In genomic region chr19:13282486-13283065, GRCh38 we compare ENCODE assay signal across 14 cellular contexts.
A peak's percentile ranks its signal among the peaks of the same experiment; 100 is the strongest.
DNase-seq lines count a peak whose midpoint lies in the region; ATAC-seq lines count a peak whose summit lies in the region.
"Had no signal": no experiment of that assay in that cellular context is flagged by ENCODE, and none has a peak within 500 bp of the region (broad histone marks: within the 10 kb centered on the region; RNA-seq: fewer than 3 reads in every experiment).

No MANE protein-coding gene starts in this region.

- ATAC-seq in activated T-cell treated with anti-CD3 and anti-CD28 coated beads, Interleukin-2, amount 50 U/mL, for 72 hours (replicated peaks in 1 of 2) = no peak
- ATAC-seq: GM12878 had no signal

- H3K9me3 ChIP-seq in neuronal stem cell (replicated peaks in 1 of 2; ENCODE audit: control insufficient read depth in 2 of 2, insufficient read depth in 1 of 2, low read depth in 1 of 2, low read length in 2 of 2) = no peaks in the 10 kb centered on the region

- H3K4ac ChIP-seq in neuronal stem cell (ENCODE audit: low read length) = no peak overlapping the region

- peak overlapping the region; percentile 43 for H3K27ac Mint-ChIP-seq in activated naive CD4-positive, alpha-beta T cell treated with anti-CD3 and anti-CD28 coated beads, Interleukin-2, amount 50 U/mL, for 24 hours
- H3K27ac Mint-ChIP-seq in activated naive CD4-positive, alpha-beta T cell treated with anti-CD3 and anti-CD28 coated beads for 36 hours = no peak overlapping the region
- no peak overlapping the region for H3K27ac Mint-ChIP-seq in activated T-cell treated with anti-CD3 and anti-CD28 coated beads, Interleukin-2, amount 50 U/mL, for 72 hours

- H3K14ac ChIP-seq in neuronal stem cell (ENCODE audit: low read length) = no peak overlapping the region

- peaks cover 0 to 5% of the 10 kb centered on the region in 2 donors for H3K4me1 ChIP-seq in neuronal stem cell (ENCODE audit: control insufficient read depth in 2 of 2, insufficient read depth in 1 of 2, low read depth in 1 of 2, low read length in 2 of 2)

- no peak overlapping the region for H3K9ac ChIP-seq in neuronal stem cell (ENCODE audit: low read depth, low read length, poor library complexity)

- H3K36me3 Mint-ChIP-seq in activated naive CD4-positive, alpha-beta T cell treated with anti-CD3 and anti-CD28 coated beads, Interleukin-2, amount 50 U/mL, for 24 hours = no peaks in the 10 kb centered on the region
- no peaks in the 10 kb centered on the region for H3K36me3 Mint-ChIP-seq in activated naive CD4-positive, alpha-beta T cell treated with anti-CD3 and anti-CD28 coated beads for 36 hours (ENCODE audit: low read depth)
- no peaks in the 10 kb centered on the region for H3K36me3 Mint-ChIP-seq in activated T-cell treated with anti-CD3 and anti-CD28 coated beads, Interleukin-2, amount 50 U/mL, for 72 hours (ENCODE audit: insufficient read depth in 2 of 2)
- H3K36me3 Mint-ChIP-seq: CD4-positive, alpha-beta memory T cell had no signal

- H2BK120ac ChIP-seq in neuronal stem cell (ENCODE audit: low read depth, low read length) = no peak overlapping the region

- peaks cover 0 to 22% of the 10 kb centered on the region in 2 donors for H3K36me3 ChIP-seq in neuronal stem cell (replicated peaks in 1 of 2; ENCODE audit: control insufficient read depth in 2 of 2, insufficient read depth in 2 of 2, low read length in 2 of 2)

- no peak overlapping the region for H2BK5ac ChIP-seq in neuronal stem cell (ENCODE audit: low read length)

- intact Hi-C loops in activated naive CD4-positive, alpha-beta T cell treated with anti-CD3 and anti-CD28 coated beads for 36 hours (cut with micrococcal nuclease) = no loop called here

- H2BK12ac ChIP-seq in neuronal stem cell (ENCODE audit: low read length) = no peak overlapping the region

- no peaks in the 10 kb centered on the region for H3K79me1 ChIP-seq in neuronal stem cell (ENCODE audit: low read depth, low read length)

- no peak overlapping the region for H3K4me3 ChIP-seq in neuronal stem cell (ENCODE audit: low read length in 2 of 2)
- H3K4me3 ChIP-seq: GM12878 had no signal

- H4K8ac ChIP-seq in neuronal stem cell (ENCODE audit: low read depth, low read length) = no peak overlapping the region

- H2AK5ac ChIP-seq in neuronal stem cell (ENCODE audit: low read depth, low read length) = peak overlapping the region; percentile 28

- H3K27me3 ChIP-seq in neuronal stem cell (ENCODE audit: control insufficient read depth in 3 of 3, insufficient read depth in 3 of 3, low read depth in 1 of 3, low read length in 3 of 3) = no peaks in the 10 kb centered on the region

- no peak overlapping the region for H2AFZ ChIP-seq in neuronal stem cell (ENCODE audit: low read length)

- H3K27ac ChIP-seq in cingulate gyrus (ENCODE audit: low read depth, low read length) = peak overlapping the region; percentile 76
- H3K27ac ChIP-seq in neuronal stem cell (replicated peaks; ENCODE audit: low read length) = no peak overlapping the region
- H3K27ac ChIP-seq: 22Rv1, C4-2B, HL-60 had no signal

- H3K9me3 Mint-ChIP-seq in activated naive CD4-positive, alpha-beta T cell treated with anti-CD3 and anti-CD28 coated beads, Interleukin-2, amount 50 U/mL, for 24 hours = no peaks in the 10 kb centered on the region
- H3K9me3 Mint-ChIP-seq in activated naive CD4-positive, alpha-beta T cell treated with anti-CD3 and anti-CD28 coated beads for 36 hours = no peaks in the 10 kb centered on the region
- no peaks in the 10 kb centered on the region for H3K9me3 Mint-ChIP-seq in activated T-cell treated with anti-CD3 and anti-CD28 coated beads, Interleukin-2, amount 50 U/mL, for 72 hours

- DNase-seq in activated naive CD4-positive, alpha-beta T cell treated with anti-CD3 and anti-CD28 coated beads for 36 hours = no peak
- DNase-seq in neuronal stem cell (ENCODE audit: low spot score) (no peak), NCI-H82 treated with DMSO at 0.1 percent for 48 hours (lab: John Stamatoyannopoulos, UW; ENCODE audit: unreplicated experiment) (no peak)
- no peak for DNase-seq in activated T-cell treated with anti-CD3 and anti-CD28 coated beads, Interleukin-2, amount 50 U/mL, for 72 hours
- DNase-seq in activated CD8-positive, alpha-beta memory T cell treated with anti-CD3 and anti-CD28 coated beads for 24 hours = no peak
- DNase-seq: CD4-positive, alpha-beta memory T cell; DMS79; HCEC 1CT had no signal

- peak overlapping the region; percentile 35 for H3K18ac ChIP-seq in neuronal stem cell (ENCODE audit: low read length)

- H3K4me3 Mint-ChIP-seq in activated naive CD4-positive, alpha-beta T cell treated with anti-CD3 and anti-CD28 coated beads, Interleukin-2, amount 50 U/mL, for 24 hours = no peak overlapping the region
- H3K4me3 Mint-ChIP-seq in activated naive CD4-positive, alpha-beta T cell treated with anti-CD3 and anti-CD28 coated beads for 36 hours = no peak overlapping the region
- H3K4me3 Mint-ChIP-seq in activated T-cell treated with anti-CD3 and anti-CD28 coated beads, Interleukin-2, amount 50 U/mL, for 72 hours = no peak overlapping the region
- H3K4me3 Mint-ChIP-seq: CD4-positive, alpha-beta memory T cell had no signal

- H4K91ac ChIP-seq in neuronal stem cell (ENCODE audit: low read depth, low read length, poor library complexity) = no peak overlapping the region

- H3K4me2 ChIP-seq in neuronal stem cell (ENCODE audit: insufficient read depth, low read length, poor library complexity, severe bottlenecking) = no peak overlapping the region

- CTCF ChIA-PET in activated naive CD4-positive, alpha-beta T cell treated with anti-CD3 and anti-CD28 coated beads for 36 hours (lab: Charles Lee) = interaction anchor here (1.5 kb wide), 1 partner anchor 87 kb away, joined by 5 read pairs; no protein-coding TSS in a partner anchor

- no peaks in the 10 kb centered on the region for H3K27me3 Mint-ChIP-seq in activated naive CD4-positive, alpha-beta T cell treated with anti-CD3 and anti-CD28 coated beads, Interleukin-2, amount 50 U/mL, for 24 hours
- no peaks in the 10 kb centered on the region for H3K27me3 Mint-ChIP-seq in activated naive CD4-positive, alpha-beta T cell treated with anti-CD3 and anti-CD28 coated beads for 36 hours (ENCODE audit: low read depth)
- H3K27me3 Mint-ChIP-seq in activated T-cell treated with anti-CD3 and anti-CD28 coated beads, Interleukin-2, amount 50 U/mL, for 72 hours (ENCODE audit: low read depth) = peaks cover 7% of the 10 kb centered on the region

- H3K23ac ChIP-seq in neuronal stem cell (ENCODE audit: low read depth, low read length, poor library complexity) = no peak overlapping the region

- H2BK15ac ChIP-seq in neuronal stem cell (ENCODE audit: low read length) = no peak overlapping the region

- peaks cover 9% of the 10 kb centered on the region for H3K4me1 Mint-ChIP-seq in activated naive CD4-positive, alpha-beta T cell treated with anti-CD3 and anti-CD28 coated beads, Interleukin-2, amount 50 U/mL, for 24 hours
- peaks cover 9% of the 10 kb centered on the region for H3K4me1 Mint-ChIP-seq in activated naive CD4-positive, alpha-beta T cell treated with anti-CD3 and anti-CD28 coated beads for 36 hours (ENCODE audit: low read depth)
- H3K4me1 Mint-ChIP-seq in activated T-cell treated with anti-CD3 and anti-CD28 coated beads, Interleukin-2, amount 50 U/mL, for 72 hours (ENCODE audit: low read depth) = peaks cover 9% of the 10 kb centered on the region

- WGBS in neuronal stem cell (ENCODE audit: extremely low coverage in 2 of 2, insufficient read length in 2 of 2, insufficient replicate concordance in 1 of 2), 2 donors = no CpG with 5 or more reads among the region's 8 CpGs
